In genomic region chr1:60196026-60196425, GRCh38 we compare ENCODE assay signal across 24 cellular contexts.
"Had no signal": no experiment of that assay in that cellular context is flagged by ENCODE, and none has a peak within 500 bp of the region (broad histone marks: within the 10 kb centered on the region; RNA-seq: fewer than 3 reads in every experiment).

No MANE protein-coding gene starts in this region.

- H3K4me3 ChIP-seq: neural progenitor cell, ovary, psoas muscle, right lobe of liver, sigmoid colon, suprapubic skin, testis, tibial artery, transverse colon, upper lobe of right lung, vagina had no signal

- ATAC-seq: naive thymus-derived CD4-positive, alpha-beta T cell; natural killer cell; psoas muscle; right cardiac atrium; right lobe of liver; stimulated activated memory B cell treated with anti-CD40 and anti-IgM and Interleukin-4, amounts not matched to agents 10 μg/mL and 1 μg/mL and 100 μg/mL, for 72 hours; upper lobe of right lung had no signal

- H3K36me3 ChIP-seq: neural progenitor cell, ovary, right lobe of liver, sigmoid colon, suprapubic skin, tibial artery, transverse colon, upper lobe of right lung, vagina had no signal

- H3K4me1 ChIP-seq: neural progenitor cell, parathyroid adenoma, psoas muscle, right lobe of liver, sigmoid colon, suprapubic skin, testis, tibial artery, transverse colon, upper lobe of right lung, vagina had no signal

- H3K9ac ChIP-seq: neural progenitor cell, parathyroid adenoma had no signal

- H3K27me3 ChIP-seq: neural progenitor cell, ovary, right lobe of liver, sigmoid colon, suprapubic skin, testis, tibial artery, transverse colon, upper lobe of right lung, vagina had no signal

- H3K9me3 ChIP-seq: ovary, psoas muscle, right lobe of liver, sigmoid colon, suprapubic skin, testis, tibial artery, transverse colon, upper lobe of right lung, vagina had no signal

- DNase-seq: naive thymus-derived CD4-positive, alpha-beta T cell; natural killer cell; occipital lobe; ovary; posterior cingulate gyrus; psoas muscle; right cardiac atrium; right lobe of liver; sigmoid colon; small intestine; stimulated activated CD4-positive, alpha-beta T cell treated with anti-CD3 and anti-CD28 coated beads, Interleukin-1b, Interleukin-23, amount 100 ng/mL, for 48 hours; stimulated activated CD4-positive, alpha-beta T cell treated with anti-CD3 and anti-CD28 coated beads, Interleukin-2, amount 100 ng/mL, for 48 hours; stimulated activated CD4-positive, alpha-beta T cell treated with anti-CD3 and anti-CD28 coated beads, Interleukin-4, amount 100 ng/mL, for 24 hours; stimulated activated naive CD4-positive, alpha-beta T cell; substantia nigra; testis; tibial artery; transverse colon; upper lobe of right lung had no signal
